ENCODE assay signal across 12 cellular contexts in the genomic region with DNA sequence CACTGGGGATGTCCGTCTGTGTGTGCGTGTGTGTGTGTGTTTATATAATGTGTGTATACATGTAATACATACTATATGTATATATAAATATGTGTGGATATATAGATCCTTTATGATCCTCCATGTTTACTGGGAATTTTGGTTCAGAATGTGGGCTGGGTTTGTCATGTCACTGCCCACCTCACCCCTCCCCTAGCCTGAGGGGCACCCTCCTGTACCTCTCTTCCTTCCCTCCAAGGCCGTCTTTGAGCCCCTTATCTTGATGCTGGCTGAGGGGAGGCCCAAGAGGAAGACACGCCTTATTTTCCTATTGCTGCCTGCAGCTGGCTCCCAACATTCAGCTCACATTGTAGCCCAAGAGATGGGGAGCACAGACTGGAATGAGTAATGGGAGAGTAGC. TPM values are rescaled to one million over a fixed set of nuclear protein-coding genes. Genes with fewer than 3 reads are reported as not detected.
DNase-seq lines count a peak whose midpoint lies in the region; ATAC-seq and TF ChIP-seq lines count a peak whose summit lies in the region.
"Had no signal": no experiment of that assay in that cellular context is flagged by ENCODE, and none has a peak within 500 bp of the region (broad histone marks: within the 10 kb centered on the region; RNA-seq: fewer than 3 reads in every experiment).

No MANE protein-coding gene starts in this region.

- no peak for DNase-seq in SK-N-SH
- peak in 1 of 7 donors; percentile 35 for DNase-seq in adrenal gland
- DNase-seq in memory B cell (ENCODE audit: low spot score in 2 of 2) = no peak
- DNase-seq in suprapubic skin (ENCODE audit: low spot score in 2 of 2) = no peak
- DNase-seq in CD1c-positive myeloid dendritic cell (ENCODE audit: extremely low spot score) = no peak
- no peak for DNase-seq in medulla oblongata (ENCODE audit: extremely low spot score)
- DNase-seq: activated CD4-positive, alpha-beta T cell treated with anti-CD3 and anti-CD28 coated beads, Interleukin-2, amount 50 U/mL, for 1 hour; MV-4-11; NCI-H510A treated with DMSO at 0.1 percent for 48 hours; substantia nigra had no signal

- no peak for TF ChIP-seq EP300 in SK-N-SH (IDR thresholded peaks at IDR 0.05; ENCODE audit: borderline replicate concordance in 1 of 2, low read depth in 1 of 2, low read length in 1 of 2)
- TF ChIP-seq EP300 in suprapubic skin (IDR thresholded peaks at IDR 0.05) = no peak

- peaks cover 32 to 51% of the 10 kb centered on the region in 2 experiments for H3K36me3 ChIP-seq in SK-N-SH (replicated peaks in 1 of 2; ENCODE audit: control insufficient read depth in 1 of 2, insufficient read depth in 2 of 2, low read length in 1 of 2)
- H3K36me3 ChIP-seq in adrenal gland (replicated peaks in 1 of 2) = peaks cover 0 to 28% of the 10 kb centered on the region in 2 donors
- H3K36me3 ChIP-seq in suprapubic skin = peaks cover 39% of the 10 kb centered on the region

- H3K4me3 ChIP-seq in SK-N-SH (ENCODE audit: low read depth in 2 of 2, low read length in 1 of 2) = peak overlapping the region in 1 of 2 experiments; percentile 88; a peak in 1 of 4 replicates
- H3K4me3 ChIP-seq in adrenal gland = no peak overlapping the region
- peak overlapping the region; percentile 99 for H3K4me3 ChIP-seq in suprapubic skin

- H4K20me1 ChIP-seq in SK-N-SH (ENCODE audit: insufficient read depth) = peaks cover 36% of the 10 kb centered on the region

- peaks cover 83% of the 10 kb centered on the region for H3K79me2 ChIP-seq in SK-N-SH (ENCODE audit: insufficient read depth)

- CTCF ChIA-PET in SK-N-SH (lab: Yijun Ruan, JAX) = interaction anchor here (1.2 to 3.9 kb wide), 2 partner anchors 230 to 242 kb away, joined by 3 to 37 read pairs; no protein-coding TSS in a partner anchor

- ATAC-seq in SK-N-SH treated with all-trans-retinoic acid at 6 μM for 48 hours (no peak), memory B cell (ENCODE audit: low read depth) (no peak), GM19324 (IDR thresholded peaks at IDR 0.05; ENCODE audit: low FRiP score, unreplicated experiment) (no peak)

- H3K4me3 Mint-ChIP-seq in memory B cell = no peak overlapping the region

- no peak for TF ChIP-seq RAD21 in SK-N-SH (IDR thresholded peaks at IDR 0.05; ENCODE audit: low read length)

- H3K9me2 ChIP-seq in SK-N-SH = no peaks in the 10 kb centered on the region

- TF ChIP-seq POLR2A in adrenal gland (IDR thresholded peaks at IDR 0.05) (no peak), suprapubic skin (IDR thresholded peaks at IDR 0.05) (no peak)

- H3K27ac Mint-ChIP-seq in memory B cell = peak overlapping the region; percentile 95

- no peak overlapping the region for H3K9ac ChIP-seq in SK-N-SH

- no peak for TF ChIP-seq CTCF in SK-N-SH (IDR thresholded peaks at IDR 0.05)
- TF ChIP-seq CTCF in adrenal gland (IDR thresholded peaks at IDR 0.05) = no peak
- no peak for TF ChIP-seq CTCF in suprapubic skin (IDR thresholded peaks at IDR 0.05)

- intact Hi-C loops in adrenal gland (cut with DNase I) = loop anchor here in 1 of 2 donors (10.0 kb wide), 1 partner anchor 48 kb away; the partner anchor contains the start of genes LSM3 and XPC

- H3K4me1 ChIP-seq in SK-N-SH (ENCODE audit: control insufficient read depth in 1 of 2, insufficient read depth in 2 of 2, low read depth in 1 of 2, low read length in 1 of 2) (peaks cover 15 to 34% of the 10 kb centered on the region in 2 experiments), adrenal gland (replicated peaks in 1 of 2) (peaks cover 15 to 40% of the 10 kb centered on the region in 2 donors), suprapubic skin (peaks cover 45% of the 10 kb centered on the region)

- H3F3A ChIP-seq in SK-N-SH (replicated peaks; ENCODE audit: insufficient read depth) = peaks cover 14% of the 10 kb centered on the region

- H3K9me3 Mint-ChIP-seq in memory B cell = no peaks in the 10 kb centered on the region

- H3K27me3 Mint-ChIP-seq in memory B cell = no peaks in the 10 kb centered on the region

- H3K4me2 ChIP-seq in SK-N-SH = peak overlapping the region; percentile 92

- H2AFZ ChIP-seq in SK-N-SH (ENCODE audit: low read depth) = no peak overlapping the region

- no peaks in the 10 kb centered on the region for H3K9me3 ChIP-seq in SK-N-SH
- H3K9me3 ChIP-seq in adrenal gland (replicated peaks in 1 of 3) = no peaks in the 10 kb centered on the region
- no peaks in the 10 kb centered on the region for H3K9me3 ChIP-seq in suprapubic skin

- H3K27ac ChIP-seq in SK-N-SH (ENCODE audit: low read depth in 2 of 2, low read length in 1 of 2) = peak overlapping the region in 1 of 2 experiments; percentile 93; a peak in 1 of 4 replicates
- H3K27ac ChIP-seq in adrenal gland = peak overlapping the region in 3 of 5 donors; percentile 6 to 96 (median 91)
- H3K27ac ChIP-seq in suprapubic skin = peak overlapping the region; percentile 100

- peaks cover 40% of the 10 kb centered on the region for H3K4me1 Mint-ChIP-seq in memory B cell

- peaks cover 24% of the 10 kb centered on the region for H3K36me3 Mint-ChIP-seq in memory B cell

- 92% methylated on average over 4 of the region's 4 CpGs for WGBS in SK-N-SH (ENCODE audit: low lambda C conversion rate)
- 57 to 68% (median 64%) methylated on average over 4 of the region's 4 CpGs for WGBS in adrenal gland, 4 donors
- WGBS in suprapubic skin = 48% methylated on average over 4 of the region's 4 CpGs

- H3K27me3 ChIP-seq in SK-N-SH (ENCODE audit: insufficient read depth) = no peaks in the 10 kb centered on the region
- H3K27me3 ChIP-seq in adrenal gland = no peaks in the 10 kb centered on the region
- no peaks in the 10 kb centered on the region for H3K27me3 ChIP-seq in suprapubic skin

- POLR2A ChIA-PET in SK-N-SH (lab: Yijun Ruan, JAX) = no interaction called here

TF ChIP-seq in SK-N-SH, 30 proteins besides CTCF, POLR2A, EP300 and RAD21 (continues in another document):
- TF ChIP-seq JUND (IDR thresholded peaks at IDR 0.05) = no peak
- no peak for TF ChIP-seq TAF1 (IDR thresholded peaks at IDR 0.05; ENCODE audit: borderline replicate concordance, low read depth, low read length)
- TF ChIP-seq GABPA (IDR thresholded peaks at IDR 0.05; ENCODE audit: low read depth) = no peak
- TF ChIP-seq, protein P1, sequence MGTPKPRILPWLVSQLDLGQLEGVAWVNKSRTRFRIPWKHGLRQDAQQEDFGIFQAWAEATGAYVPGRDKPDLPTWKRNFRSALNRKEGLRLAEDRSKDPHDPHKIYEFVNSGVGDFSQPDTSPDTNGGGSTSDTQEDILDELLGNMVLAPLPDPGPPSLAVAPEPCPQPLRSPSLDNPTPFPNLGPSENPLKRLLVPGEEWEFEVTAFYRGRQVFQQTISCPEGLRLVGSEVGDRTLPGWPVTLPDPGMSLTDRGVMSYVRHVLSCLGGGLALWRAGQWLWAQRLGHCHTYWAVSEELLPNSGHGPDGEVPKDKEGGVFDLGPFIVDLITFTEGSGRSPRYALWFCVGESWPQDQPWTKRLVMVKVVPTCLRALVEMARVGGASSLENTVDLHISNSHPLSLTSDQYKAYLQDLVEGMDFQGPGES (IDR thresholded peaks at IDR 0.05; ENCODE audit: low read depth, low read length) = no peak
- no peak for TF ChIP-seq MEF2A (IDR thresholded peaks at IDR 0.05; ENCODE audit: borderline replicate concordance, low read depth)
- no peak for TF ChIP-seq TCF12 (IDR thresholded peaks at IDR 0.05)
- TF ChIP-seq RXRA (IDR thresholded peaks at IDR 0.05; ENCODE audit: borderline replicate concordance, low read depth) = no peak

TF ChIP-seq in SK-N-SH treated with all-trans-retinoic acid at 6 μM for 48 hours, 23 proteins besides CTCF, POLR2A, EP300 and RAD21 (continues in another document):
- no peak for TF ChIP-seq ESRRG (CRISPR knock-in tag; IDR thresholded peaks at IDR 0.05)
- TF ChIP-seq CSDC2 (CRISPR knock-in tag; IDR thresholded peaks at IDR 0.05) = no peak
- TF ChIP-seq, protein P2, sequence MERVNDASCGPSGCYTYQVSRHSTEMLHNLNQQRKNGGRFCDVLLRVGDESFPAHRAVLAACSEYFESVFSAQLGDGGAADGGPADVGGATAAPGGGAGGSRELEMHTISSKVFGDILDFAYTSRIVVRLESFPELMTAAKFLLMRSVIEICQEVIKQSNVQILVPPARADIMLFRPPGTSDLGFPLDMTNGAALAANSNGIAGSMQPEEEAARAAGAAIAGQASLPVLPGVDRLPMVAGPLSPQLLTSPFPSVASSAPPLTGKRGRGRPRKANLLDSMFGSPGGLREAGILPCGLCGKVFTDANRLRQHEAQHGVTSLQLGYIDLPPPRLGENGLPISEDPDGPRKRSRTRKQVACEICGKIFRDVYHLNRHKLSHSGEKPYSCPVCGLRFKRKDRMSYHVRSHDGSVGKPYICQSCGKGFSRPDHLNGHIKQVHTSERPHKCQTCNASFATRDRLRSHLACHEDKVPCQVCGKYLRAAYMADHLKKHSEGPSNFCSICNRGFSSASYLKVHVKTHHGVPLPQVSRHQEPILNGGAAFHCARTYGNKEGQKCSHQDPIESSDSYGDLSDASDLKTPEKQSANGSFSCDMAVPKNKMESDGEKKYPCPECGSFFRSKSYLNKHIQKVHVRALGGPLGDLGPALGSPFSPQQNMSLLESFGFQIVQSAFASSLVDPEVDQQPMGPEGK (CRISPR knock-in tag; IDR thresholded peaks at IDR 0.05; ENCODE audit: borderline replicate concordance) = no peak
- no peak for TF ChIP-seq RARB (CRISPR knock-in tag; IDR thresholded peaks at IDR 0.05)
- no peak for TF ChIP-seq TOX (CRISPR knock-in tag; IDR thresholded peaks at IDR 0.05; ENCODE audit: borderline replicate concordance)

RNA-seq across cellular contexts. Expression of gene TMEM43, which starts 2.3 kb away (rescaled TPM):
- polyA plus RNA-seq in SK-N-SH (2012; rRNA removed) = 105 and 123 TPM in 2 replicates
- 83.4 and 97.1 TPM in 2 replicates for polyA plus RNA-seq in SK-N-SH (2012; cell fraction: cytosol; rRNA removed)
- polyA plus RNA-seq in SK-N-SH (2012; cell fraction: nucleus; rRNA removed) = 137 and 155 TPM in 2 replicates
- total RNA-seq in adrenal gland = 10 to 100 TPM; 52.4 to 79.1 (median 59.1) TPM
- 10 to 100 TPM; 40.0 to 50.4 (median 41.5) TPM for polyA plus RNA-seq in adrenal gland
- total RNA-seq in suprapubic skin = 100 to 1,000 TPM; 206 to 237 (median 219) TPM

RNA-seq across cellular contexts. Expression of gene CHCHD4, which starts 2.4 kb away (rescaled TPM):
- polyA plus RNA-seq in SK-N-SH (2012; rRNA removed) (15.4 and 17.3 TPM in 2 replicates), adrenal gland (10 to 100 TPM; 10.1 to 39.0 (median 11.7) TPM)
- 21.3 and 22.4 TPM in 2 replicates for polyA plus RNA-seq in SK-N-SH (2012; cell fraction: cytosol; rRNA removed)
- 4.1 and 5.7 TPM in 2 replicates for polyA plus RNA-seq in SK-N-SH (2012; cell fraction: nucleus; rRNA removed)
- total RNA-seq in adrenal gland (10 to 100 TPM; 10.2 to 25.2 (median 17.6) TPM), suprapubic skin (10 to 100 TPM; 11.3 to 16.7 (median 12.5) TPM)

RNA-seq across cellular contexts. Expression of gene XPC, which starts 51.3 kb away (rescaled TPM):
- polyA plus RNA-seq in SK-N-SH (2012; rRNA removed) (50.0 and 52.0 TPM in 2 replicates), adrenal gland (10 to 100 TPM; 20.4 to 30.7 (median 21.2) TPM)
- polyA plus RNA-seq in SK-N-SH (2012; cell fraction: cytosol; rRNA removed) = 41.9 and 42.1 TPM in 2 replicates
- polyA plus RNA-seq in SK-N-SH (2012; cell fraction: nucleus; rRNA removed) = 140 and 154 TPM in 2 replicates
- total RNA-seq in adrenal gland (10 to 100 TPM; 15.6 to 66.5 (median 34.7) TPM), suprapubic skin (100 to 1,000 TPM in 1 of 4 donors, 10 to 100 TPM in 3; 49.7 to 176 (median 66.4) TPM)

RNA-seq across cellular contexts. Expression of gene LSM3, which starts 51.5 kb away (rescaled TPM):
- 5.1 and 6.4 TPM in 2 replicates for polyA plus RNA-seq in SK-N-SH (2012; rRNA removed)
- 9.3 and 15.8 TPM in 2 replicates for polyA plus RNA-seq in SK-N-SH (2012; cell fraction: cytosol; rRNA removed)
- 0.66 and 1.4 TPM in 2 replicates for polyA plus RNA-seq in SK-N-SH (2012; cell fraction: nucleus; rRNA removed)
- 10 to 100 TPM in 3 of 8 donors, 1 to 10 TPM in 5; 5.8 to 13.8 (median 9.5) TPM for total RNA-seq in adrenal gland
- 10 to 100 TPM in 1 of 3 donors, 1 to 10 TPM in 2; 4.1 to 25.8 (median 6.1) TPM for polyA plus RNA-seq in adrenal gland
- 10 to 100 TPM in 1 of 4 donors, 1 to 10 TPM in 3; 5.5 to 10.7 (median 8.9) TPM for total RNA-seq in suprapubic skin
